Comparison of ENCODE assay signal across 20 cellular contexts in the genomic region with DNA sequence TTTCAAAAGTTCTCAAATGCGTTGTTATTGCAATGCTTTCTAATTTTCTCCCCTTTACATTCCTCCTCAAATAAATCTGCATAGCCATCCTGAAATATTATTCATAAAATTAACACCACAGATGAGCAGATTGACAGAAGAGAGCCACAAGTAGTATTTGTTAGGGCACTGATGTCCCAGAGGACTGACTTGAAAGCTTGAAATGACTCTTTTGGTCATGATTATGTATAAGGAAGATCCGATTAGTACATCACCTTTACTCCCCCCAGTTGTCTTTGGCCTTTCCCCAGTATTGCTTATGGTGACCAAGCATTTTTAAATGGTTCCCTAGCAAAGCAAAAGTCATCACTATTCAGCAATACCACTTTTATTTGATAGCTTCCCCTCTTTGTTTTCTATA.
A peak's percentile ranks its signal among the peaks of the same experiment; 100 is the strongest.
DNase-seq lines count a peak whose midpoint lies in the region; ATAC-seq, FAIRE-seq and TF ChIP-seq lines count a peak whose summit lies in the region.
"Had no signal": no experiment of that assay in that cellular context is flagged by ENCODE, and none has a peak within 500 bp of the region (broad histone marks: within the 10 kb centered on the region; RNA-seq: fewer than 3 reads in every experiment).

No MANE protein-coding gene starts in this region.

- no peak for TF ChIP-seq CTCF in K562 (IDR thresholded peaks at IDR 0.05 in 2 of 3, conservative IDR thresholded peaks at IDR 0.05 in 1 of 3; ENCODE audit: insufficient read depth in 2 of 3, low read depth in 1 of 3, low read length in 3 of 3)

- no peak for TF ChIP-seq EP300 in K562 (IDR thresholded peaks at IDR 0.05; ENCODE audit: low read length)

- H3K4me2 ChIP-seq in K562 (ENCODE audit: insufficient read depth, low read length), result no peak overlapping the region

- H3K9ac ChIP-seq in K562 (ENCODE audit: insufficient read depth in 1 of 2, low read depth in 2 of 2, low read length in 2 of 2), result no peak overlapping the region
- H3K9ac ChIP-seq: GM23248 had no signal

- no peak for TF ChIP-seq POLR2A in K562 (conservative IDR thresholded peaks at IDR 0.05)

- no TSS peak for BruUV-seq in K562 (replicated peaks; lab: Mats Ljungman, UMichigan)

- no peaks in the 10 kb centered on the region for H3K27me3 ChIP-seq in K562 (ENCODE audit: control insufficient read depth in 2 of 2, insufficient read depth in 2 of 2, low read length in 2 of 2)
- H3K27me3 ChIP-seq: MG63, SJSA1, suprapubic skin had no signal

- peaks cover 3% of the 10 kb centered on the region for H3K9me3 ChIP-seq in K562 (replicated peaks; ENCODE audit: control insufficient read depth, insufficient read depth, low read depth, low read length)
- H3K9me3 ChIP-seq: MG63, SJSA1, suprapubic skin had no signal

- no peak overlapping the region for H3K27ac ChIP-seq in K562 (ENCODE audit: extremely low read depth, low read depth, low read length)
- H3K27ac ChIP-seq: GM23248, SJSA1, suprapubic skin had no signal

- no peak overlapping the region for H2AFZ ChIP-seq in K562 (ENCODE audit: low read depth, low read length)
- H2AFZ ChIP-seq: GM23248 had no signal

- H3K36me3 ChIP-seq in K562 (ENCODE audit: control insufficient read depth, insufficient read depth, low read length), result peaks cover 12% of the 10 kb centered on the region; the same call in 1 of the 3 replicates
- H3K36me3 ChIP-seq: MG63, SJSA1, suprapubic skin had no signal

- no peak overlapping the region for H3K4me3 ChIP-seq in K562
- H3K4me3 ChIP-seq: GM23248, MG63, SJSA1, suprapubic skin had no signal

- no peak for TF ChIP-seq RAD21 in K562 (CRISPR knock-in tag; conservative IDR thresholded peaks at IDR 0.05 in 1 of 2, IDR thresholded peaks at IDR 0.05 in 1 of 2)

- POLR2A ChIA-PET in K562 (lab: Yijun Ruan, JAX), result no interaction called here

- no peak for FAIRE-seq in K562 (lab: Jason Lieb, UNC)
- FAIRE-seq: astrocyte, D721Med, RCC 7860 had no signal

- H3K4me1 ChIP-seq in K562 (replicated peaks in 1 of 2; ENCODE audit: control insufficient read depth in 2 of 2, insufficient read depth in 2 of 2, low read length in 2 of 2), result no peaks in the 10 kb centered on the region

- 44% methylated on average over 2 of the region's 2 CpGs for WGBS in K562 (ENCODE audit: insufficient coverage, low coverage, missing lambda C conversion rate)

- peak; percentile 62 for ATAC-seq in GM18867 (IDR thresholded peaks at IDR 0.05; ENCODE audit: unreplicated experiment)
- ATAC-seq in GM21619 (IDR thresholded peaks at IDR 0.05; ENCODE audit: unreplicated experiment), result peak; percentile 92
- peak; percentile 56 for ATAC-seq in HG02981 (IDR thresholded peaks at IDR 0.05; ENCODE audit: unreplicated experiment)
- ATAC-seq in K562, result no peak
- ATAC-seq in SK-N-SH treated with all-trans-retinoic acid at 6 μM for 48 hours, result no peak
- ATAC-seq: left cardiac atrium, T-helper 17 cell had no signal

- H4K20me1 ChIP-seq in K562 (replicated peaks; ENCODE audit: control insufficient read depth, insufficient read depth, low read length), result no peaks in the 10 kb centered on the region

- no peaks in the 10 kb centered on the region for H3K9me1 ChIP-seq in K562 (ENCODE audit: control insufficient read depth, insufficient read depth, low read length)

- intact Hi-C loops in K562 (cut with micrococcal nuclease), result no loop called here

- no peak for DNase-seq in K562 (ENCODE audit: extremely low read depth in 1 of 4, low spot score in 3 of 4)
- no peak for DNase-seq in activated gamma-delta T cell (lab: John Stamatoyannopoulos, UW)
- no peak for DNase-seq in inferior parietal cortex (ENCODE audit: extremely low spot score)
- DNase-seq: activated CD4-positive, alpha-beta T cell treated with anti-CD3 and anti-CD28 coated beads for 4 hours; GM23248; left cardiac atrium; mesendoderm; MG63; NCI-H1417 treated with DMSO at 0.1 percent for 48 hours; NCI-H510A; T-helper 17 cell had no signal

- H3K79me2 ChIP-seq in K562 (ENCODE audit: control insufficient read depth, insufficient read depth, low read length), result no peaks in the 10 kb centered on the region

- in situ Hi-C loops in K562 (cut with MboI), result no loop called here

- CTCF ChIA-PET in K562 (lab: Yijun Ruan, JAX; ENCODE audit: low intra/inter-chr PET ratio), result no interaction called here

TF ChIP-seq in K562, 482 proteins besides CTCF, POLR2A, EP300 and RAD21:
- TF ChIP-seq C11orf30 (IDR thresholded peaks at IDR 0.05; ENCODE audit: low read depth), result peak; percentile 39; the same call in 1 of the 2 replicates
- 0 out of 2 replicates have a peak, but pooled peaks have one; percentile 33 for TF ChIP-seq MAFG (tag; conservative IDR thresholded peaks at IDR 0.05)
- TF ChIP-seq, protein P1, sequence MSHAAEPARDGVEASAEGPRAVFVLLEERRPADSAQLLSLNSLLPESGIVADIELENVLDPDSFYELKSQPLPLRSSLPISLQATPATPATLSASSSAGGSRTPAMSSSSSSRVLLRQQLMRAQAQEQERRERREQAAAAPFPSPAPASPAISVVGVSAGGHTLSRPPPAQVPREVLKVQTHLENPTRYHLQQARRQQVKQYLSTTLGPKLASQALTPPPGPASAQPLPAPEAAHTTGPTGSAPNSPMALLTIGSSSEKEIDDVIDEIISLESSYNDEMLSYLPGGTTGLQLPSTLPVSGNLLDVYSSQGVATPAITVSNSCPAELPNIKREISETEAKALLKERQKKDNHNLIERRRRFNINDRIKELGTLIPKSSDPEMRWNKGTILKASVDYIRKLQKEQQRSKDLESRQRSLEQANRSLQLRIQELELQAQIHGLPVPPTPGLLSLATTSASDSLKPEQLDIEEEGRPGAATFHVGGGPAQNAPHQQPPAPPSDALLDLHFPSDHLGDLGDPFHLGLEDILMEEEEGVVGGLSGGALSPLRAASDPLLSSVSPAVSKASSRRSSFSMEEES (CRISPR knock-in tag; IDR thresholded peaks at IDR 0.05), result no peak
- TF ChIP-seq ZNF316 (IDR thresholded peaks at IDR 0.05), result peak; percentile 68

TF ChIP-seq in SK-N-SH treated with all-trans-retinoic acid at 6 μM for 48 hours, 23 proteins besides CTCF, POLR2A, EP300 and RAD21:
- TF ChIP-seq TCF4 (CRISPR knock-in tag; IDR thresholded peaks at IDR 0.05; ENCODE audit: borderline replicate concordance) (no peak), ZNF8 (CRISPR knock-in tag; IDR thresholded peaks at IDR 0.05) (no peak), ZNF565 (CRISPR knock-in tag; conservative IDR thresholded peaks at IDR 0.05; ENCODE audit: low read depth) (no peak)
- TF ChIP-seq, protein P2, sequence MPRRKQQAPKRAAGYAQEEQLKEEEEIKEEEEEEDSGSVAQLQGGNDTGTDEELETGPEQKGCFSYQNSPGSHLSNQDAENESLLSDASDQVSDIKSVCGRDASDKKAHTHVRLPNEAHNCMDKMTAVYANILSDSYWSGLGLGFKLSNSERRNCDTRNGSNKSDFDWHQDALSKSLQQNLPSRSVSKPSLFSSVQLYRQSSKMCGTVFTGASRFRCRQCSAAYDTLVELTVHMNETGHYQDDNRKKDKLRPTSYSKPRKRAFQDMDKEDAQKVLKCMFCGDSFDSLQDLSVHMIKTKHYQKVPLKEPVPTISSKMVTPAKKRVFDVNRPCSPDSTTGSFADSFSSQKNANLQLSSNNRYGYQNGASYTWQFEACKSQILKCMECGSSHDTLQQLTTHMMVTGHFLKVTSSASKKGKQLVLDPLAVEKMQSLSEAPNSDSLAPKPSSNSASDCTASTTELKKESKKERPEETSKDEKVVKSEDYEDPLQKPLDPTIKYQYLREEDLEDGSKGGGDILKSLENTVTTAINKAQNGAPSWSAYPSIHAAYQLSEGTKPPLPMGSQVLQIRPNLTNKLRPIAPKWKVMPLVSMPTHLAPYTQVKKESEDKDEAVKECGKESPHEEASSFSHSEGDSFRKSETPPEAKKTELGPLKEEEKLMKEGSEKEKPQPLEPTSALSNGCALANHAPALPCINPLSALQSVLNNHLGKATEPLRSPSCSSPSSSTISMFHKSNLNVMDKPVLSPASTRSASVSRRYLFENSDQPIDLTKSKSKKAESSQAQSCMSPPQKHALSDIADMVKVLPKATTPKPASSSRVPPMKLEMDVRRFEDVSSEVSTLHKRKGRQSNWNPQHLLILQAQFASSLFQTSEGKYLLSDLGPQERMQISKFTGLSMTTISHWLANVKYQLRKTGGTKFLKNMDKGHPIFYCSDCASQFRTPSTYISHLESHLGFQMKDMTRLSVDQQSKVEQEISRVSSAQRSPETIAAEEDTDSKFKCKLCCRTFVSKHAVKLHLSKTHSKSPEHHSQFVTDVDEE (CRISPR knock-in tag; IDR thresholded peaks at IDR 0.05), result no peak

Comparison
In these comparisons a context has a peak if more than half of its experiments do, and no peak if none do; other contexts are left out.
1. ATAC-seq: peak in GM18867 (single experiment), GM21619 (single experiment) and HG02981 (single experiment); none in K562 (single experiment) and SK-N-SH treated with all-trans-retinoic acid at 6 μM for 48 hours (single experiment).